ENCODE assay signal across 14 cellular contexts in genomic region chr2:152337511-152337903, GRCh38. TPM values are rescaled to one million over a fixed set of nuclear protein-coding genes. Genes with fewer than 3 reads are reported as not detected.
DNase-seq lines count a peak whose midpoint lies in the region; ATAC-seq and TF ChIP-seq lines count a peak whose summit lies in the region.
"Had no signal": no experiment of that assay in that cellular context is flagged by ENCODE, and none has a peak within 500 bp of the region (broad histone marks: within the 10 kb centered on the region; RNA-seq: fewer than 3 reads in every experiment).

No MANE protein-coding gene starts in this region.

- H3K4me2 ChIP-seq in neural progenitor cell, result peak overlapping the region; percentile 91

- peaks cover 34% of the 10 kb centered on the region for H3K4me1 Mint-ChIP-seq in neural progenitor cell

- intact Hi-C loops in Panc1 (cut with micrococcal nuclease; ENCODE audit: unreplicated experiment), result loop anchor here (5.0 to 10.0 kb wide), 3 partner anchors 130 to 297 kb away; no protein-coding TSS in a partner anchor

- no peak for DNase-seq in AG04449 (ENCODE audit: low read depth, low spot score)
- no peak for DNase-seq in Panc1 (ENCODE audit: low read depth, low spot score)
- DNase-seq in epithelial cell of esophagus (ENCODE audit: low read depth), result no peak
- no peak for DNase-seq in neural progenitor cell (ENCODE audit: low spot score)
- DNase-seq in mucosa of gallbladder (ENCODE audit: low spot score), result no peak
- no peak for DNase-seq in NCI-H2227 treated with DMSO at 0.1 percent for 48 hours (lab: John Stamatoyannopoulos, UW)
- DNase-seq: activated CD4-positive, alpha-beta T cell treated with anti-CD3 and anti-CD28 coated beads for 1 hour; activated naive CD4-positive, alpha-beta T cell treated with anti-CD3 and anti-CD28 coated beads, Interleukin-2, amount 50 U/mL, for 16 hours; NCI-H187 treated with DMSO at 0.1 percent for 48 hours; stimulated activated CD8-positive, alpha-beta memory T cell treated with anti-CD3 and anti-CD28 coated beads, Interleukin-4, amount 100 ng/mL, for 48 hours had no signal

- in situ Hi-C loops in Panc1 (cut with HindIII; ENCODE audit: low pct_unique_long_range_greater_than_20kb, low sequenced_read_pairs), result no loop called here

- H3F3A ChIP-seq in neural progenitor cell (ENCODE audit: low read depth), result peaks cover 14% of the 10 kb centered on the region

- POLR2A ChIA-PET in AG04449 (lab: Yijun Ruan, JAX) (no interaction called here), Panc1 (lab: Charles Lee) (no interaction called here)

- TF ChIP-seq CTCF in AG04449 (IDR thresholded peaks at IDR 0.05; ENCODE audit: insufficient read depth, low read length, missing control alignments), result no peak
- TF ChIP-seq CTCF in Panc1 (IDR thresholded peaks at IDR 0.05), result no peak
- no peak for TF ChIP-seq CTCF in epithelial cell of esophagus (IDR thresholded peaks at IDR 0.05; ENCODE audit: insufficient read depth, low read depth, low read length, missing control alignments)
- no peak for TF ChIP-seq CTCF in neural progenitor cell (IDR thresholded peaks at IDR 0.05)

- ATAC-seq in Panc1, result no peak
- ATAC-seq in GM21526 (IDR thresholded peaks at IDR 0.05; ENCODE audit: low FRiP score, unreplicated experiment), result no peak
- ATAC-seq in HG03175 (IDR thresholded peaks at IDR 0.05; ENCODE audit: unreplicated experiment), result no peak
- ATAC-seq: esophagus mucosa had no signal

- no peak overlapping the region for H2AFZ ChIP-seq in neural progenitor cell (replicated peaks)

- peaks cover 72% of the 10 kb centered on the region for H3K79me2 ChIP-seq in neural progenitor cell (ENCODE audit: low read depth)

- CTCF ChIA-PET in AG04449 (lab: Yijun Ruan, JAX), result interaction anchor here (4.5 kb wide), 1 partner anchor 298 kb away, joined by 21 read pairs; no protein-coding TSS in a partner anchor
- CTCF ChIA-PET in Panc1 (lab: Charles Lee), result interaction anchor here (0.7 kb wide), 1 partner anchor 86 kb away, joined by 3 read pairs; no protein-coding TSS in a partner anchor

- no TSS peak for BruUV-seq in Panc1 (replicated peaks; lab: Mats Ljungman, UMichigan)

- H3K36me3 Mint-ChIP-seq in neural progenitor cell, result peaks cover 2% of the 10 kb centered on the region

- H3K27me3 Mint-ChIP-seq in neural progenitor cell (ENCODE audit: insufficient read depth, low read depth), result peaks cover 5% of the 10 kb centered on the region

- H3K9ac ChIP-seq in neural progenitor cell, result no peak overlapping the region

- H3K27me3 ChIP-seq in Panc1 (ENCODE audit: control insufficient read depth, insufficient read depth, low read length), result no peaks in the 10 kb centered on the region
- H3K27me3 ChIP-seq in neural progenitor cell, result peaks cover 10% of the 10 kb centered on the region

- H3K4me3 ChIP-seq in AG04449 (ENCODE audit: low read depth, low read length) (peak overlapping the region; percentile 80; the same call in 1 of the 2 replicates), Panc1 (ENCODE audit: low read depth in 2 of 2, low read length in 2 of 2) (peak overlapping the region; percentile 75 to 88), epithelial cell of esophagus (ENCODE audit: low read length) (peak overlapping the region; percentile 69), neural progenitor cell (peak overlapping the region; percentile 92)

- no peaks in the 10 kb centered on the region for H3K36me3 ChIP-seq in Panc1 (ENCODE audit: control insufficient read depth, insufficient read depth, low read length)
- H3K36me3 ChIP-seq in neural progenitor cell, result no peaks in the 10 kb centered on the region

- H3K9me3 Mint-ChIP-seq in neural progenitor cell, result no peaks in the 10 kb centered on the region

- peak overlapping the region; percentile 99 for H3K4me3 Mint-ChIP-seq in neural progenitor cell

- H3K27ac ChIP-seq in Panc1 (ENCODE audit: low read length) (peak overlapping the region; percentile 88), neural progenitor cell (no peak overlapping the region)
- H3K27ac ChIP-seq: C4-2B had no signal

- H3K9me3 ChIP-seq in Panc1 (ENCODE audit: control insufficient read depth, insufficient read depth, low read depth, low read length), result no peaks in the 10 kb centered on the region
- no peaks in the 10 kb centered on the region for H3K9me3 ChIP-seq in neural progenitor cell (ENCODE audit: low read depth)

- H3K27ac Mint-ChIP-seq in neural progenitor cell, result no peak overlapping the region

- H4K20me1 ChIP-seq in neural progenitor cell (ENCODE audit: low read depth), result peaks cover 65% of the 10 kb centered on the region

- H3K4me1 ChIP-seq in Panc1 (ENCODE audit: control insufficient read depth, insufficient read depth, low read length) (peaks cover 16% of the 10 kb centered on the region), neural progenitor cell (peaks cover 16% of the 10 kb centered on the region)

RNA-seq across cellular contexts. Expression of gene FMNL2, which starts 2.5 kb away (rescaled TPM):
- total RNA-seq in Panc1 (2021; ENCODE audit: unreplicated experiment), result 33.6 TPM
- 17.2 TPM for polyA plus RNA-seq in Panc1 (2012; ENCODE audit: insufficient read length)
- total RNA-seq in neural progenitor cell (ENCODE audit: low replicate concordance), result 64.8 and 99.7 TPM in 2 replicates
- total RNA-seq in mucosa of gallbladder, result 24.7 TPM
